ENCODE assay signal across 17 cellular contexts in genomic region chr19:49662011-49662410, GRCh38. TPM values are rescaled to one million over a fixed set of nuclear protein-coding genes. Genes with fewer than 3 reads are reported as not detected.
DNase-seq lines count a peak whose midpoint lies in the region; ATAC-seq, FAIRE-seq and TF ChIP-seq lines count a peak whose summit lies in the region.
"Had no signal": no experiment of that assay in that cellular context is flagged by ENCODE, and none has a peak within 500 bp of the region (broad histone marks: within the 10 kb centered on the region; RNA-seq: fewer than 3 reads in every experiment).

No MANE protein-coding gene starts in this region.

- no peak overlapping the region for H3K4me3 Mint-ChIP-seq in activated T-cell treated with anti-CD3 and anti-CD28 coated beads, Interleukin-2, amount 50 U/mL, for 24 hours
- peak overlapping the region in 2 of 4 donors; percentile 13 to 22 for H3K4me3 Mint-ChIP-seq in CD4-positive, CD25-positive, alpha-beta regulatory T cell
- no peak overlapping the region for H3K4me3 Mint-ChIP-seq in T-helper 17 cell
- no peak overlapping the region for H3K4me3 Mint-ChIP-seq in activated T-helper 1 cell treated with anti-CD3 and anti-CD28 coated beads, Interleukin-12 subunit alpha, Interleukin-12 subunit beta, Interleukin-2, Interleukin-4 antibody, amounts not matched to agents 30 ng/mL and 10 ng/mL and 1 ng/mL, durations not matched to agents 14 hours and 24 hours and 36 hours

- peak overlapping the region; percentile 63 for H3K27ac Mint-ChIP-seq in activated T-cell treated with anti-CD3 and anti-CD28 coated beads, Interleukin-2, amount 50 U/mL, for 24 hours
- H3K27ac Mint-ChIP-seq in CD4-positive, CD25-positive, alpha-beta regulatory T cell: peak overlapping the region in 2 of 3 donors; percentile 36 to 63
- peak overlapping the region; percentile 100 for H3K27ac Mint-ChIP-seq in T-helper 17 cell
- H3K27ac Mint-ChIP-seq in activated T-helper 1 cell treated with anti-CD3 and anti-CD28 coated beads, Interleukin-12 subunit alpha, Interleukin-12 subunit beta, Interleukin-2, Interleukin-4 antibody, amounts not matched to agents 30 ng/mL and 10 ng/mL and 1 ng/mL, durations not matched to agents 14 hours and 24 hours and 36 hours: no peak overlapping the region

- no peak for ATAC-seq in CD4-positive, CD25-positive, alpha-beta regulatory T cell (ENCODE audit: low read depth in 2 of 2)
- ATAC-seq in T-helper 17 cell (no peak), GM18517 (IDR thresholded peaks at IDR 0.05; ENCODE audit: unreplicated experiment) (no peak)

- peaks cover 85% of the 10 kb centered on the region for H3K36me3 Mint-ChIP-seq in activated T-cell treated with anti-CD3 and anti-CD28 coated beads, Interleukin-2, amount 50 U/mL, for 24 hours (ENCODE audit: low read depth)
- peaks cover 8% of the 10 kb centered on the region for H3K36me3 Mint-ChIP-seq in CD4-positive, CD25-positive, alpha-beta regulatory T cell
- peaks cover 13% of the 10 kb centered on the region for H3K36me3 Mint-ChIP-seq in T-helper 17 cell (ENCODE audit: low read depth)
- H3K36me3 Mint-ChIP-seq in activated T-helper 1 cell treated with anti-CD3 and anti-CD28 coated beads, Interleukin-12 subunit alpha, Interleukin-12 subunit beta, Interleukin-2, Interleukin-4 antibody, amounts not matched to agents 30 ng/mL and 10 ng/mL and 1 ng/mL, durations not matched to agents 14 hours and 24 hours and 36 hours (ENCODE audit: low read depth): peaks cover 34% of the 10 kb centered on the region

- TF ChIP-seq POLR2A in endothelial cell of umbilical vein (IDR thresholded peaks at IDR 0.05; ENCODE audit: low read depth, low read length): no peak

- H3K4me2 ChIP-seq in endothelial cell of umbilical vein (ENCODE audit: insufficient read depth, low read length): no peak overlapping the region

- no peaks in the 10 kb centered on the region for H3K9me3 ChIP-seq in CD4-positive, CD25-positive, alpha-beta regulatory T cell (ENCODE audit: control insufficient read depth in 2 of 2, low read length in 2 of 2)
- H3K9me3 ChIP-seq in T-helper 17 cell (ENCODE audit: control insufficient read depth, low read length, poor library complexity, severe bottlenecking): no peaks in the 10 kb centered on the region
- no peaks in the 10 kb centered on the region for H3K9me3 ChIP-seq in endothelial cell of umbilical vein (replicated peaks; ENCODE audit: control insufficient read depth, insufficient read depth, low read length)
- H3K9me3 ChIP-seq: BE2C had no signal

- H3K9me3 Mint-ChIP-seq in activated T-cell treated with anti-CD3 and anti-CD28 coated beads, Interleukin-2, amount 50 U/mL, for 24 hours: no peaks in the 10 kb centered on the region
- H3K9me3 Mint-ChIP-seq in CD4-positive, CD25-positive, alpha-beta regulatory T cell: no peaks in the 10 kb centered on the region
- no peaks in the 10 kb centered on the region for H3K9me3 Mint-ChIP-seq in activated T-helper 1 cell treated with anti-CD3 and anti-CD28 coated beads, Interleukin-12 subunit alpha, Interleukin-12 subunit beta, Interleukin-2, Interleukin-4 antibody, amounts not matched to agents 30 ng/mL and 10 ng/mL and 1 ng/mL, durations not matched to agents 14 hours and 24 hours and 36 hours

- peaks cover 39% of the 10 kb centered on the region for H3K36me3 ChIP-seq in CD4-positive, CD25-positive, alpha-beta regulatory T cell (ENCODE audit: control insufficient read depth, insufficient read depth, low read length)
- peaks cover 10 to 48% of the 10 kb centered on the region in 2 experiments for H3K36me3 ChIP-seq in endothelial cell of umbilical vein (ENCODE audit: control insufficient read depth in 2 of 2, extremely low read depth in 1 of 2, insufficient read depth in 2 of 2, low read length in 2 of 2)

- TSS peak; percentile 16 for BruUV-seq in endothelial cell of umbilical vein (replicated peaks; lab: Mats Ljungman, UMichigan)

- H3K9ac ChIP-seq in endothelial cell of umbilical vein (replicated peaks; ENCODE audit: extremely low read depth, insufficient read depth, low read length): no peak overlapping the region

- peak overlapping the region; percentile 87 for H3K27ac ChIP-seq in CD4-positive, CD25-positive, alpha-beta regulatory T cell (ENCODE audit: insufficient read depth, low read length, poor library complexity, severe bottlenecking)
- H3K27ac ChIP-seq in endothelial cell of umbilical vein (ENCODE audit: insufficient read depth, low read depth, low read length): no peak overlapping the region

- no peak overlapping the region for H3K4me3 ChIP-seq in CD4-positive, CD25-positive, alpha-beta regulatory T cell (ENCODE audit: low read depth, low read length)
- no peak overlapping the region for H3K4me3 ChIP-seq in endothelial cell of umbilical vein (replicated peaks in 1 of 3; ENCODE audit: insufficient read depth in 1 of 3, low read depth in 1 of 3, low read length in 3 of 3)

- peaks cover 42% of the 10 kb centered on the region for H3K4me1 Mint-ChIP-seq in activated T-cell treated with anti-CD3 and anti-CD28 coated beads, Interleukin-2, amount 50 U/mL, for 24 hours (ENCODE audit: low read depth)
- peaks cover 0 to 62% (median 19%) of the 10 kb centered on the region in 4 donors for H3K4me1 Mint-ChIP-seq in CD4-positive, CD25-positive, alpha-beta regulatory T cell
- H3K4me1 Mint-ChIP-seq in T-helper 17 cell: peaks cover 42% of the 10 kb centered on the region
- H3K4me1 Mint-ChIP-seq in activated T-helper 1 cell treated with anti-CD3 and anti-CD28 coated beads, Interleukin-12 subunit alpha, Interleukin-12 subunit beta, Interleukin-2, Interleukin-4 antibody, amounts not matched to agents 30 ng/mL and 10 ng/mL and 1 ng/mL, durations not matched to agents 14 hours and 24 hours and 36 hours (ENCODE audit: low read depth): peaks cover 27% of the 10 kb centered on the region

- no peak for FAIRE-seq in endothelial cell of umbilical vein (lab: Jason Lieb, UNC)
- FAIRE-seq: GM19239 had no signal

- intact Hi-C loops in endothelial cell of umbilical vein (cut with micrococcal nuclease): no loop called here
- intact Hi-C loops in activated T-helper 1 cell treated with anti-CD3 and anti-CD28 coated beads, Interleukin-12 subunit alpha, Interleukin-12 subunit beta, Interleukin-2, Interleukin-4 antibody, amounts not matched to agents 30 ng/mL and 10 ng/mL and 1 ng/mL, durations not matched to agents 14 hours and 24 hours and 36 hours (cut with micrococcal nuclease): no loop called here

- H3K4me1 ChIP-seq in CD4-positive, CD25-positive, alpha-beta regulatory T cell (ENCODE audit: control insufficient read depth, insufficient read depth, low read length, poor library complexity, severe bottlenecking): peaks cover 38% of the 10 kb centered on the region
- H3K4me1 ChIP-seq in endothelial cell of umbilical vein (ENCODE audit: control insufficient read depth, extremely low read depth, insufficient read depth, low read length): peaks cover 8% of the 10 kb centered on the region

- H4K20me1 ChIP-seq in endothelial cell of umbilical vein (replicated peaks; ENCODE audit: control insufficient read depth, extremely low read depth, insufficient read depth, low read length): no peaks in the 10 kb centered on the region

- CTCF ChIA-PET in endothelial cell of umbilical vein (lab: Charles Lee): interaction anchor here (1.4 kb wide), 1 partner anchor 10 kb away, joined by 3 read pairs; no protein-coding TSS in a partner anchor

- H3K9me1 ChIP-seq in endothelial cell of umbilical vein (replicated peaks; ENCODE audit: control insufficient read depth, extremely low read depth, insufficient read depth, low read length): no peaks in the 10 kb centered on the region

- TF ChIP-seq CTCF in endothelial cell of umbilical vein (IDR thresholded peaks at IDR 0.05; ENCODE audit: extremely low read depth in 1 of 2, insufficient read depth in 1 of 2, low read depth in 1 of 2, low read length in 2 of 2): no peak

- no peaks in the 10 kb centered on the region for H3K27me3 ChIP-seq in CD4-positive, CD25-positive, alpha-beta regulatory T cell (ENCODE audit: control insufficient read depth, insufficient read depth, low read length)
- H3K27me3 ChIP-seq in endothelial cell of umbilical vein (ENCODE audit: control insufficient read depth in 2 of 2, insufficient read depth in 2 of 2, low read length in 2 of 2): no peaks in the 10 kb centered on the region
- H3K27me3 ChIP-seq: BE2C had no signal

- no peaks in the 10 kb centered on the region for H3K27me3 Mint-ChIP-seq in activated T-cell treated with anti-CD3 and anti-CD28 coated beads, Interleukin-2, amount 50 U/mL, for 24 hours
- peaks cover 6% of the 10 kb centered on the region for H3K27me3 Mint-ChIP-seq in CD4-positive, CD25-positive, alpha-beta regulatory T cell
- H3K27me3 Mint-ChIP-seq in T-helper 17 cell: no peaks in the 10 kb centered on the region
- no peaks in the 10 kb centered on the region for H3K27me3 Mint-ChIP-seq in activated T-helper 1 cell treated with anti-CD3 and anti-CD28 coated beads, Interleukin-12 subunit alpha, Interleukin-12 subunit beta, Interleukin-2, Interleukin-4 antibody, amounts not matched to agents 30 ng/mL and 10 ng/mL and 1 ng/mL, durations not matched to agents 14 hours and 24 hours and 36 hours (ENCODE audit: insufficient read depth)

- dilution Hi-C loops in endothelial cell of umbilical vein (cut with MboI; ENCODE audit: extremely low pct_ligation_motif_present, low sequenced_read_pairs): no loop called here

- POLR2A ChIA-PET in endothelial cell of umbilical vein (lab: Charles Lee): no interaction called here

- H2AFZ ChIP-seq in endothelial cell of umbilical vein (ENCODE audit: low read depth, low read length): no peak overlapping the region

- H3K79me2 ChIP-seq in endothelial cell of umbilical vein (ENCODE audit: control insufficient read depth, insufficient read depth, low read length): peaks cover 13% of the 10 kb centered on the region

- no peak for DNase-seq in activated T-cell treated with anti-CD3 and anti-CD28 coated beads, Interleukin-2, amount 50 U/mL, for 24 hours
- DNase-seq in activated T-cell treated with anti-CD3 and anti-CD28 coated beads, Interleukin-2, amount 50 U/mL, for 48 hours: no peak
- DNase-seq in CD4-positive, CD25-positive, alpha-beta regulatory T cell: no peak
- DNase-seq in T-helper 17 cell (no peak), endothelial cell of umbilical vein (ENCODE audit: low read depth, low spot score) (no peak), SHP77 treated with DMSO at 0.1 percent for 48 hours (lab: John Stamatoyannopoulos, UW) (no peak)
- no peak for DNase-seq in activated T-helper 1 cell treated with anti-CD3 and anti-CD28 coated beads, Interleukin-12 subunit alpha, Interleukin-12 subunit beta, Interleukin-2, Interleukin-4 antibody, amounts not matched to agents 30 ng/mL and 10 ng/mL and 1 ng/mL, durations not matched to agents 14 hours and 24 hours and 36 hours (ENCODE audit: low spot score)
- DNase-seq: 8988T, BE2C, GF-D8, H7, KBM-7, NCI-H146, NCI-H2081, NCI-H774 had no signal

RNA-seq across cellular contexts. Expression of gene IRF3, which starts 3.6 kb away (rescaled TPM):
- total RNA-seq in CD4-positive, CD25-positive, alpha-beta regulatory T cell: 235 TPM
- 100 to 1,000 TPM in 1 of 4 donors, 10 to 100 TPM in 3; 76.4 to 104 (median 95.9) TPM for polyA plus RNA-seq in CD4-positive, CD25-positive, alpha-beta regulatory T cell
- 100 to 1,000 TPM; 162 to 181 TPM for total RNA-seq in T-helper 17 cell
- 73.5 and 79.1 TPM in 2 replicates for total RNA-seq in endothelial cell of umbilical vein
- 64.8 and 92.1 TPM in 2 replicates for polyA plus RNA-seq in endothelial cell of umbilical vein
- 52.6 and 62.7 TPM in 2 replicates for polyA plus RNA-seq in endothelial cell of umbilical vein (2011; cell fraction: cytosol; rRNA removed)
- 119 and 141 TPM in 2 replicates for polyA plus RNA-seq in endothelial cell of umbilical vein (2011; cell fraction: nucleus; rRNA removed)
- 78.7 and 85.0 TPM in 2 replicates for polyA plus RNA-seq in endothelial cell of umbilical vein (2012)
- 27.8 and 36.0 TPM in 2 replicates for polyA minus RNA-seq in endothelial cell of umbilical vein
- 46.0 TPM for polyA minus RNA-seq in endothelial cell of umbilical vein (2011; cell fraction: cytosol; rRNA and poly(A)+ RNA removed)
- polyA minus RNA-seq in endothelial cell of umbilical vein (2011; cell fraction: nucleus; rRNA and poly(A)+ RNA removed): 14.4 and 22.8 TPM in 2 replicates
- total RNA-seq in activated T-helper 1 cell treated with anti-CD3 and anti-CD28 coated beads, Interleukin-12 subunit alpha, Interleukin-12 subunit beta, Interleukin-2, Interleukin-4 antibody, amounts not matched to agents 30 ng/mL and 10 ng/mL and 1 ng/mL, durations not matched to agents 14 hours and 24 hours and 36 hours: 149 and 156 TPM in 2 replicates

RNA-seq across cellular contexts. Expression of gene BCL2L12, which starts 3.7 kb away (rescaled TPM):
- 13.6 TPM for total RNA-seq in CD4-positive, CD25-positive, alpha-beta regulatory T cell
- polyA plus RNA-seq in CD4-positive, CD25-positive, alpha-beta regulatory T cell: 10 to 100 TPM; 13.6 to 15.3 (median 15.1) TPM
- 10 to 100 TPM; 10.2 to 15.6 TPM for total RNA-seq in T-helper 17 cell
- total RNA-seq in endothelial cell of umbilical vein: 52.4 and 58.5 TPM in 2 replicates
- polyA plus RNA-seq in endothelial cell of umbilical vein: 49.8 and 62.2 TPM in 2 replicates
- polyA plus RNA-seq in endothelial cell of umbilical vein (2011; cell fraction: cytosol; rRNA removed): 41.3 and 48.3 TPM in 2 replicates
- polyA plus RNA-seq in endothelial cell of umbilical vein (2011; cell fraction: nucleus; rRNA removed): 21.9 and 25.4 TPM in 2 replicates
- polyA plus RNA-seq in endothelial cell of umbilical vein (2012): 39.3 and 46.4 TPM in 2 replicates
- polyA minus RNA-seq in endothelial cell of umbilical vein: 9.3 and 16.3 TPM in 2 replicates
- 19.5 TPM for polyA minus RNA-seq in endothelial cell of umbilical vein (2011; cell fraction: cytosol; rRNA and poly(A)+ RNA removed)
- 5.0 and 5.1 TPM in 2 replicates for polyA minus RNA-seq in endothelial cell of umbilical vein (2011; cell fraction: nucleus; rRNA and poly(A)+ RNA removed)
- 72.2 and 73.7 TPM in 2 replicates for total RNA-seq in activated T-helper 1 cell treated with anti-CD3 and anti-CD28 coated beads, Interleukin-12 subunit alpha, Interleukin-12 subunit beta, Interleukin-2, Interleukin-4 antibody, amounts not matched to agents 30 ng/mL and 10 ng/mL and 1 ng/mL, durations not matched to agents 14 hours and 24 hours and 36 hours

RNA-seq across cellular contexts. Expression of gene PRMT1, which starts 15.1 kb away (rescaled TPM):
- 59.2 TPM for total RNA-seq in CD4-positive, CD25-positive, alpha-beta regulatory T cell
- 100 to 1,000 TPM; 101 to 118 (median 105) TPM for polyA plus RNA-seq in CD4-positive, CD25-positive, alpha-beta regulatory T cell
- total RNA-seq in T-helper 17 cell (10 to 100 TPM; 83.9 to 97.7 TPM), endothelial cell of umbilical vein (234 and 242 TPM in 2 replicates)
- polyA plus RNA-seq in endothelial cell of umbilical vein: 542 and 599 TPM in 2 replicates
- 446 and 459 TPM in 2 replicates for polyA plus RNA-seq in endothelial cell of umbilical vein (2011; cell fraction: cytosol; rRNA removed)
- 318 and 339 TPM in 2 replicates for polyA plus RNA-seq in endothelial cell of umbilical vein (2011; cell fraction: nucleus; rRNA removed)
- polyA plus RNA-seq in endothelial cell of umbilical vein (2012): 240 and 285 TPM in 2 replicates
- 384 and 465 TPM in 2 replicates for polyA minus RNA-seq in endothelial cell of umbilical vein
- polyA minus RNA-seq in endothelial cell of umbilical vein (2011; cell fraction: cytosol; rRNA and poly(A)+ RNA removed): 163 TPM
- 97.3 and 127 TPM in 2 replicates for polyA minus RNA-seq in endothelial cell of umbilical vein (2011; cell fraction: nucleus; rRNA and poly(A)+ RNA removed)
- 450 and 462 TPM in 2 replicates for total RNA-seq in activated T-helper 1 cell treated with anti-CD3 and anti-CD28 coated beads, Interleukin-12 subunit alpha, Interleukin-12 subunit beta, Interleukin-2, Interleukin-4 antibody, amounts not matched to agents 30 ng/mL and 10 ng/mL and 1 ng/mL, durations not matched to agents 14 hours and 24 hours and 36 hours

RNA-seq across cellular contexts. Expression of gene SCAF1, which starts 20.0 kb away (rescaled TPM):
- 47.4 TPM for total RNA-seq in CD4-positive, CD25-positive, alpha-beta regulatory T cell
- polyA plus RNA-seq in CD4-positive, CD25-positive, alpha-beta regulatory T cell: under 1 TPM in 3 of 4 donors, not detected in 1; 0.53 to 0.88 (median 0.75) TPM
- 10 to 100 TPM; 34.1 to 36.3 TPM for total RNA-seq in T-helper 17 cell
- total RNA-seq in endothelial cell of umbilical vein: 75.8 and 83.8 TPM in 2 replicates
- 9.6 and 13.3 TPM in 2 replicates for polyA plus RNA-seq in endothelial cell of umbilical vein
- 8.2 and 15.8 TPM in 2 replicates for polyA plus RNA-seq in endothelial cell of umbilical vein (2011; cell fraction: cytosol; rRNA removed)
- 19.6 and 21.6 TPM in 2 replicates for polyA plus RNA-seq in endothelial cell of umbilical vein (2011; cell fraction: nucleus; rRNA removed)
- polyA plus RNA-seq in endothelial cell of umbilical vein (2012): 47.6 and 56.8 TPM in 2 replicates
- 4.8 and 5.2 TPM in 2 replicates for polyA minus RNA-seq in endothelial cell of umbilical vein
- 11.4 TPM for polyA minus RNA-seq in endothelial cell of umbilical vein (2011; cell fraction: cytosol; rRNA and poly(A)+ RNA removed)
- polyA minus RNA-seq in endothelial cell of umbilical vein (2011; cell fraction: nucleus; rRNA and poly(A)+ RNA removed): 4.6 and 8.6 TPM in 2 replicates
- 75.4 and 79.7 TPM in 2 replicates for total RNA-seq in activated T-helper 1 cell treated with anti-CD3 and anti-CD28 coated beads, Interleukin-12 subunit alpha, Interleukin-12 subunit beta, Interleukin-2, Interleukin-4 antibody, amounts not matched to agents 30 ng/mL and 10 ng/mL and 1 ng/mL, durations not matched to agents 14 hours and 24 hours and 36 hours

RNA-seq across cellular contexts. Expression of gene RRAS, which starts 22.1 kb away (rescaled TPM):
- 4.6 TPM for total RNA-seq in CD4-positive, CD25-positive, alpha-beta regulatory T cell
- polyA plus RNA-seq in CD4-positive, CD25-positive, alpha-beta regulatory T cell: 10 to 100 TPM; 17.7 to 22.1 (median 19.8) TPM
- total RNA-seq in T-helper 17 cell (1 to 10 TPM; 6.6 to 9.1 TPM), endothelial cell of umbilical vein (84.8 and 89.5 TPM in 2 replicates)
- 250 and 329 TPM in 2 replicates for polyA plus RNA-seq in endothelial cell of umbilical vein
- polyA plus RNA-seq in endothelial cell of umbilical vein (2011; cell fraction: cytosol; rRNA removed): 162 and 238 TPM in 2 replicates
- polyA plus RNA-seq in endothelial cell of umbilical vein (2011; cell fraction: nucleus; rRNA removed): 70.1 and 80.1 TPM in 2 replicates
- polyA plus RNA-seq in endothelial cell of umbilical vein (2012): 143 and 267 TPM in 2 replicates
- polyA minus RNA-seq in endothelial cell of umbilical vein: 54.5 and 71.8 TPM in 2 replicates
- polyA minus RNA-seq in endothelial cell of umbilical vein (2011; cell fraction: cytosol; rRNA and poly(A)+ RNA removed): 10.2 TPM
- 15.3 and 17.2 TPM in 2 replicates for polyA minus RNA-seq in endothelial cell of umbilical vein (2011; cell fraction: nucleus; rRNA and poly(A)+ RNA removed)
- 4.4 and 4.7 TPM in 2 replicates for total RNA-seq in activated T-helper 1 cell treated with anti-CD3 and anti-CD28 coated beads, Interleukin-12 subunit alpha, Interleukin-12 subunit beta, Interleukin-2, Interleukin-4 antibody, amounts not matched to agents 30 ng/mL and 10 ng/mL and 1 ng/mL, durations not matched to agents 14 hours and 24 hours and 36 hours
